In genomic region chr1:156582388-156583022, GRCh38 we compare ENCODE assay signal across 1 cellular context.
TF ChIP-seq lines count a peak whose summit lies in the region.

No MANE protein-coding gene starts in this region.

TF ChIP-seq in H1, 55 proteins besides CTCF, POLR2A, EP300 and RAD21:
- TF ChIP-seq SIN3A (conservative IDR thresholded peaks at IDR 0.05 in 1 of 2, IDR thresholded peaks at IDR 0.05 in 1 of 2; ENCODE audit: low read depth in 1 of 2, low read length in 2 of 2) (no peak), KDM5A (IDR thresholded peaks at IDR 0.05; ENCODE audit: low read length) (no peak), RXRA (IDR thresholded peaks at IDR 0.05; ENCODE audit: insufficient read depth, low read depth, low read length) (no peak), E2F6 (IDR thresholded peaks at IDR 0.05) (no peak), KDM1A (IDR thresholded peaks at IDR 0.05; ENCODE audit: borderline replicate concordance, low read length) (no peak), FOSL1 (IDR thresholded peaks at IDR 0.05; ENCODE audit: insufficient read depth, low read depth, low read length) (no peak), TCF12 (IDR thresholded peaks at IDR 0.05; ENCODE audit: low read depth, low read length) (no peak), ASH2L (IDR thresholded peaks at IDR 0.05; ENCODE audit: low read length) (no peak), CTBP2 (IDR thresholded peaks at IDR 0.05; ENCODE audit: borderline replicate concordance, insufficient read depth, insufficient read length, low read length) (no peak), TEAD4 (IDR thresholded peaks at IDR 0.05; ENCODE audit: low read depth, low read length) (no peak), EGR1 (IDR thresholded peaks at IDR 0.05; ENCODE audit: borderline replicate concordance, low read depth, low read length) (no peak), TBP (IDR thresholded peaks at IDR 0.05; ENCODE audit: low read depth, low read length) (no peak), YY1 (IDR thresholded peaks at IDR 0.05; ENCODE audit: low read depth, low read length) (no peak), JUN (IDR thresholded peaks at IDR 0.05; ENCODE audit: low read depth, low read length) (no peak), PHF8 (conservative IDR thresholded peaks at IDR 0.05; ENCODE audit: low read depth, low read length) (no peak)
